In genomic region chr2:63587814-63588384, GRCh38 we compare ENCODE assay signal across 1 cellular context.
A peak's percentile ranks its signal among the peaks of the same experiment; 100 is the strongest.
TF ChIP-seq lines count a peak whose summit lies in the region.

No MANE protein-coding gene starts in this region.

TF ChIP-seq in K562, 482 proteins besides CTCF, POLR2A, EP300 and RAD21 (continued from another document and continues in another):
- no peak for TF ChIP-seq RFX1 (IDR thresholded peaks at IDR 0.05)
- TF ChIP-seq LCOR (CRISPR knock-in tag; IDR thresholded peaks at IDR 0.05) = no peak
- TF ChIP-seq RFX5 (IDR thresholded peaks at IDR 0.05; ENCODE audit: low read depth, low read length) = no peak
- TF ChIP-seq RBFOX2 (IDR thresholded peaks at IDR 0.05; ENCODE audit: low read depth, low read length) = no peak
- no peak for TF ChIP-seq FUS (optimal IDR thresholded peaks at IDR 0.05; ENCODE audit: low read depth, low read length)
- no peak for TF ChIP-seq ZNF740 (CRISPR knock-in tag; IDR thresholded peaks at IDR 0.05)
- TF ChIP-seq ZNF740 (tag; IDR thresholded peaks at IDR 0.05) = no peak
- no peak for TF ChIP-seq ZBTB2 (IDR thresholded peaks at IDR 0.05)
- no peak for TF ChIP-seq ZNF212 (CRISPR knock-in tag; IDR thresholded peaks at IDR 0.05)
- no peak for TF ChIP-seq ATF4 (CRISPR knock-in tag; IDR thresholded peaks at IDR 0.05)
- TF ChIP-seq TCF3 (CRISPR knock-in tag; IDR thresholded peaks at IDR 0.05) = no peak
- TF ChIP-seq MCM3 (IDR thresholded peaks at IDR 0.05) = no peak
- no peak for TF ChIP-seq POLR2H (tag; IDR thresholded peaks at IDR 0.05; ENCODE audit: low read depth)
- no peak for TF ChIP-seq ZHX1 (conservative IDR thresholded peaks at IDR 0.05; ENCODE audit: low read length)
- 0 out of 2 replicates have a peak, but pooled peaks have one; percentile 11 for TF ChIP-seq E4F1 (CRISPR knock-in tag; IDR thresholded peaks at IDR 0.05; ENCODE audit: borderline replicate concordance)
- no peak for TF ChIP-seq ZNF76 (CRISPR knock-in tag; IDR thresholded peaks at IDR 0.05; ENCODE audit: borderline replicate concordance)
- TF ChIP-seq PHF8 (IDR thresholded peaks at IDR 0.05; ENCODE audit: borderline replicate concordance, low read length) = no peak; the same call in 1 of the 2 replicates
- TF ChIP-seq CREB3L1 (IDR thresholded peaks at IDR 0.05; ENCODE audit: borderline replicate concordance, low read depth) = no peak
- TF ChIP-seq ZNF79 (CRISPR knock-in tag; IDR thresholded peaks at IDR 0.05; ENCODE audit: low read depth) = no peak
- TF ChIP-seq GABPA (tag; conservative IDR thresholded peaks at IDR 0.05; ENCODE audit: low read depth) = no peak
- TF ChIP-seq CBX8 (IDR thresholded peaks at IDR 0.05; ENCODE audit: borderline replicate concordance, extremely low read depth, low read depth, low read length, poor library complexity, severe bottlenecking) = no peak
- TF ChIP-seq E2F4 (CRISPR knock-in tag; IDR thresholded peaks at IDR 0.05; ENCODE audit: low read depth) = no peak
- TF ChIP-seq TRIM24 (IDR thresholded peaks at IDR 0.05) = peak in 1 of 2 experiments; percentile 72; a peak in 2 of 4 replicates
- TF ChIP-seq SMAD3 (CRISPR knock-in tag; conservative IDR thresholded peaks at IDR 0.05) = no peak
- TF ChIP-seq THRB (CRISPR knock-in tag; conservative IDR thresholded peaks at IDR 0.05) = no peak
- no peak for TF ChIP-seq TSC22D4 (tag; IDR thresholded peaks at IDR 0.05)
- TF ChIP-seq SP2 (IDR thresholded peaks at IDR 0.05; ENCODE audit: extremely low read depth, low read depth, low read length, poor library complexity, severe bottlenecking) = no peak
- no peak for TF ChIP-seq NELFE (IDR thresholded peaks at IDR 0.05; ENCODE audit: insufficient read depth, insufficient read length)
- no peak for TF ChIP-seq NONO (IDR thresholded peaks at IDR 0.05; ENCODE audit: low read depth in 2 of 2, low read length in 1 of 2)
- TF ChIP-seq EWSR1 (IDR thresholded peaks at IDR 0.05; ENCODE audit: borderline replicate concordance, low read depth, partially characterized antibody) = no peak
- TF ChIP-seq ZNF280A (IDR thresholded peaks at IDR 0.05; ENCODE audit: low read depth, partially characterized antibody) = no peak
- no peak for TF ChIP-seq CTBP1 (IDR thresholded peaks at IDR 0.05; ENCODE audit: borderline replicate concordance)
- no peak for TF ChIP-seq CREB5 (CRISPR knock-in tag; IDR thresholded peaks at IDR 0.05)
- peak in 2 of 3 experiments; percentile 89 to 94; a peak in 4 of 6 replicates for TF ChIP-seq ZBTB11 (CRISPR knock-in tag; IDR thresholded peaks at IDR 0.05)
- TF ChIP-seq HOXB6 (CRISPR knock-in tag; IDR thresholded peaks at IDR 0.05; ENCODE audit: borderline replicate concordance) = no peak
- TF ChIP-seq ELF2 (CRISPR knock-in tag; IDR thresholded peaks at IDR 0.05) = no peak
- no peak for TF ChIP-seq LARP7 (IDR thresholded peaks at IDR 0.05)
- TF ChIP-seq ZNF175 (CRISPR knock-in tag; IDR thresholded peaks at IDR 0.05; ENCODE audit: low read depth) = no peak
- no peak for TF ChIP-seq JUND (IDR thresholded peaks at IDR 0.05; ENCODE audit: borderline replicate concordance, low read depth, low read length)
- no peak for TF ChIP-seq JUND (tag; IDR thresholded peaks at IDR 0.05; ENCODE audit: borderline replicate concordance, low read depth, low read length)
- TF ChIP-seq MTA1 (IDR thresholded peaks at IDR 0.05; ENCODE audit: borderline replicate concordance) = no peak
- TF ChIP-seq ZNF41 (CRISPR knock-in tag; conservative IDR thresholded peaks at IDR 0.05) = no peak
